ENCODE assay signal across 23 cellular contexts in genomic region chr12:69492739-69493138, GRCh38.
"Had no signal": no experiment of that assay in that cellular context is flagged by ENCODE, and none has a peak within 500 bp of the region (broad histone marks: within the 10 kb centered on the region; RNA-seq: fewer than 3 reads in every experiment).

No MANE protein-coding gene starts in this region.

- H3K9me3 ChIP-seq: body of pancreas, Peyer's patch, SJSA1 had no signal

- H3K27ac ChIP-seq: body of pancreas, Peyer's patch, SJSA1, WERI-Rb-1 had no signal

- H3K4me1 ChIP-seq: breast epithelium had no signal

- ATAC-seq: activated CD4-positive, alpha-beta T cell treated with anti-CD3 and anti-CD28 coated beads for 36 hours; activated CD8-positive, alpha-beta T cell treated with anti-CD3 and anti-CD28 coated beads, Interleukin-2, amount 10 ng/mL, durations not matched to agents 7 days and 5 days; body of pancreas; PC-3 had no signal

- H3K36me3 ChIP-seq: breast epithelium, Peyer's patch, WERI-Rb-1 had no signal

- DNase-seq: activated CD4-positive, alpha-beta T cell treated with anti-CD3 and anti-CD28 coated beads for 36 hours; activated CD4-positive, alpha-beta T cell treated with anti-CD3 and anti-CD28 coated beads, Interleukin-2, amount 10 ng/mL, durations not matched to agents 7 days and 5 days; activated CD4-positive, alpha-beta T cell treated with anti-CD3 and anti-CD28 coated beads, Interleukin-2, amount 50 U/mL, for 48 hours; activated CD8-positive, alpha-beta T cell treated with anti-CD3 and anti-CD28 coated beads, Interleukin-2, amount 10 ng/mL, durations not matched to agents 7 days and 5 days; activated gamma-delta T cell; activated naive CD4-positive, alpha-beta T cell treated with Interleukin-2 at 50 U/mL for 16 hours; activated naive CD8-positive, alpha-beta T cell treated with anti-CD3 and anti-CD28 coated beads, Interleukin-2, amount 10 ng/mL, durations not matched to agents 7 days and 5 days; activated T-cell treated with anti-CD3 and anti-CD28 coated beads, Interleukin-2, amount 50 U/mL, for 24 hours; body of pancreas; NCI-H1105; NCI-H1417 treated with DMSO at 0.1 percent for 48 hours; NCI-H187 treated with DMSO at 0.1 percent for 48 hours; NCI-H345; NCI-H524 treated with DMSO at 0.1 percent for 48 hours; NK-92 treated with Interleukin-12 subunit alpha and Interleukin-12 subunit beta, amount 100 ng/mL, for 24 hours; PC-3; Peyer's patch; RPMI8226; SHP77 treated with DMSO at 0.1 percent for 48 hours; T1000; WERI-Rb-1 had no signal

- H3K4me3 ChIP-seq: body of pancreas, breast epithelium, Peyer's patch, SJSA1 had no signal

- H3K27me3 ChIP-seq: body of pancreas, breast epithelium, Peyer's patch, SJSA1 had no signal
